16 cellular contexts compared by ENCODE assay signal in genomic region chr20:63178445-63178818, GRCh38. TPM values are rescaled to one million over a fixed set of nuclear protein-coding genes. Genes with fewer than 3 reads are reported as not detected.
DNase-seq lines count a peak whose midpoint lies in the region; ATAC-seq and TF ChIP-seq lines count a peak whose summit lies in the region.
"Had no signal": no experiment of that assay in that cellular context is flagged by ENCODE, and none has a peak within 500 bp of the region (broad histone marks: within the 10 kb centered on the region; RNA-seq: fewer than 3 reads in every experiment).

No MANE protein-coding gene starts in this region.

- H3K27me3 ChIP-seq in MG63 (peaks cover 59% of the 10 kb centered on the region), hepatocyte (peaks cover 75% of the 10 kb centered on the region), psoas muscle (ENCODE audit: insufficient read depth in 3 of 3, low read length in 2 of 3) (peaks cover 0 to 96% (median 52%) of the 10 kb centered on the region in 3 donors)

- intact Hi-C loops in psoas muscle (cut with DNase I): no loop called here

- H3K9me3 ChIP-seq in MG63: no peaks in the 10 kb centered on the region
- no peaks in the 10 kb centered on the region for H3K9me3 ChIP-seq in hepatocyte (ENCODE audit: low read depth)
- no peaks in the 10 kb centered on the region for H3K9me3 ChIP-seq in psoas muscle
- H3K9me3 ChIP-seq: lower lobe of right lung, upper lobe of right lung had no signal

- no peak for ATAC-seq in psoas muscle
- ATAC-seq: lower lobe of right lung, upper lobe of right lung had no signal

- peaks cover 42% of the 10 kb centered on the region for H3K27me3 Mint-ChIP-seq in activated CD4-positive, alpha-beta memory T cell treated with anti-CD3 and anti-CD28 coated beads, Interleukin-2, amount 10 ng/mL, durations not matched to agents 7 days and 5 days

- no peaks in the 10 kb centered on the region for H3K9me3 Mint-ChIP-seq in activated CD4-positive, alpha-beta memory T cell treated with anti-CD3 and anti-CD28 coated beads, Interleukin-2, amount 10 ng/mL, durations not matched to agents 7 days and 5 days
- H3K9me3 Mint-ChIP-seq: activated T-cell treated with anti-CD3 and anti-CD28 coated beads, Interleukin-2, amount 50 U/mL, for 72 hours had no signal

- no peak for TF ChIP-seq CTCF in hepatocyte (IDR thresholded peaks at IDR 0.05; ENCODE audit: poor library complexity)
- no peak for TF ChIP-seq CTCF in psoas muscle (IDR thresholded peaks at IDR 0.05)

- WGBS in hepatocyte (ENCODE audit: low lambda C conversion rate, missing lambda C conversion rate): under 1% methylated on average over 27 of the region's 48 CpGs
- WGBS in psoas muscle, 3 donors: 1 to 3% (median 1%) methylated on average over 24 to 48 of the region's 48 CpGs

- H4K20me1 ChIP-seq in hepatocyte (ENCODE audit: insufficient read depth, poor library complexity, severe bottlenecking): no peaks in the 10 kb centered on the region

- no peak overlapping the region for H3K27ac Mint-ChIP-seq in activated CD4-positive, alpha-beta memory T cell treated with anti-CD3 and anti-CD28 coated beads, Interleukin-2, amount 10 ng/mL, durations not matched to agents 7 days and 5 days
- H3K27ac Mint-ChIP-seq: activated T-cell treated with anti-CD3 and anti-CD28 coated beads, Interleukin-2, amount 50 U/mL, for 72 hours; T-helper 17 cell had no signal

- CTCF ChIA-PET in activated CD4-positive, alpha-beta memory T cell treated with anti-CD3 and anti-CD28 coated beads, Interleukin-2, amount 10 ng/mL, durations not matched to agents 7 days and 5 days (lab: Charles Lee): interaction anchor here (0.6 kb wide), 1 partner anchor 50 kb away, joined by 3 read pairs; no protein-coding TSS in a partner anchor

- H3K4me3 ChIP-seq in MG63: no peak overlapping the region
- H3K4me3 ChIP-seq in hepatocyte: no peak overlapping the region
- H3K4me3 ChIP-seq in psoas muscle: peak overlapping the region; percentile 32

- H3K4me2 ChIP-seq in hepatocyte: peak overlapping the region; percentile 67

- H3K36me3 ChIP-seq in MG63: no peaks in the 10 kb centered on the region
- no peaks in the 10 kb centered on the region for H3K36me3 ChIP-seq in hepatocyte (replicated peaks; ENCODE audit: insufficient read depth, low read depth)
- H3K36me3 ChIP-seq in psoas muscle (ENCODE audit: insufficient read depth in 1 of 2, low read depth in 1 of 2): no peaks in the 10 kb centered on the region
- H3K36me3 ChIP-seq: lower lobe of right lung, upper lobe of right lung had no signal

- no peaks in the 10 kb centered on the region for H3K9me2 ChIP-seq in hepatocyte (replicated peaks; ENCODE audit: insufficient read depth)

- H3K79me2 ChIP-seq in hepatocyte: no peaks in the 10 kb centered on the region

- H2AFZ ChIP-seq in hepatocyte: no peak overlapping the region

- H3K27ac ChIP-seq in hepatocyte (no peak overlapping the region), psoas muscle (no peak overlapping the region)
- H3K27ac ChIP-seq: lower lobe of right lung, upper lobe of right lung had no signal

- H3K4me3 Mint-ChIP-seq in activated CD4-positive, alpha-beta memory T cell treated with anti-CD3 and anti-CD28 coated beads, Interleukin-2, amount 10 ng/mL, durations not matched to agents 7 days and 5 days: no peak overlapping the region

- H3K36me3 Mint-ChIP-seq in activated CD4-positive, alpha-beta memory T cell treated with anti-CD3 and anti-CD28 coated beads, Interleukin-2, amount 10 ng/mL, durations not matched to agents 7 days and 5 days (ENCODE audit: low read depth): peaks cover 3% of the 10 kb centered on the region

- DNase-seq in NCI-H2196 (lab: John Stamatoyannopoulos, UW; ENCODE audit: unreplicated experiment) (peak; percentile 55), NCI-H2196 treated with DMSO at 0.1 percent for 48 hours (lab: John Stamatoyannopoulos, UW; ENCODE audit: unreplicated experiment) (no peak), MG63 (peak; percentile 20), hepatocyte (ENCODE audit: low spot score) (no peak), psoas muscle (no peak), GM19240 (ENCODE audit: insufficient read length, low spot score) (no peak)
- DNase-seq in activated naive CD4-positive, alpha-beta T cell treated with anti-CD3 and anti-CD28 coated beads, Interleukin-2, amount 50 U/mL, for 16 hours: no peak
- DNase-seq in activated CD4-positive, alpha-beta memory T cell treated with anti-CD3 and anti-CD28 coated beads, Interleukin-2, amount 10 ng/mL, durations not matched to agents 7 days and 5 days: no peak
- DNase-seq: lower lobe of right lung, RPMI8226, T-helper 17 cell, upper lobe of right lung had no signal

- H3K4me1 ChIP-seq in hepatocyte (ENCODE audit: insufficient read depth): peaks cover 5% of the 10 kb centered on the region
- H3K4me1 ChIP-seq in psoas muscle: peaks cover 13% of the 10 kb centered on the region

- POLR2A ChIA-PET in activated CD4-positive, alpha-beta memory T cell treated with anti-CD3 and anti-CD28 coated beads, Interleukin-2, amount 10 ng/mL, durations not matched to agents 7 days and 5 days (lab: Charles Lee): no interaction called here

- peaks cover 7% of the 10 kb centered on the region for H3K4me1 Mint-ChIP-seq in activated CD4-positive, alpha-beta memory T cell treated with anti-CD3 and anti-CD28 coated beads, Interleukin-2, amount 10 ng/mL, durations not matched to agents 7 days and 5 days

RNA-seq across cellular contexts. Expression of gene YTHDF1, which starts 37.5 kb away (rescaled TPM):
- total RNA-seq in MG63 (2014; rRNA removed; shearing (Covaris generic); ENCODE audit: low replicate concordance): 17.0 and 19.8 TPM in 2 replicates
- total RNA-seq in hepatocyte (35.9 and 36.0 TPM in 2 replicates), psoas muscle (10 to 100 TPM; 36.0 to 52.1 (median 48.0) TPM)
- polyA plus RNA-seq in hepatocyte (51.2 and 57.4 TPM in 2 replicates), psoas muscle (10 to 100 TPM; 27.4 to 51.8 (median 28.9) TPM)
- 10 to 100 TPM; 36.1 to 36.8 TPM for total RNA-seq in activated CD4-positive, alpha-beta memory T cell treated with anti-CD3 and anti-CD28 coated beads, Interleukin-2, amount 10 ng/mL, durations not matched to agents 7 days and 5 days

RNA-seq across cellular contexts. Expression of gene BIRC7, which starts 57.3 kb away (rescaled TPM):
- not detected in 2 replicates for total RNA-seq in MG63 (2014; rRNA removed; shearing (Covaris generic); ENCODE audit: low replicate concordance)
- total RNA-seq in hepatocyte: 0.43 TPM in 1 of 2 replicates, not detected in the other
- polyA plus RNA-seq in hepatocyte: 2.0 and 2.1 TPM in 2 replicates
- not detected for total RNA-seq in psoas muscle
- polyA plus RNA-seq in psoas muscle: under 1 TPM in 1 of 3 donors, not detected in 2; 0.04 TPM
- total RNA-seq in activated CD4-positive, alpha-beta memory T cell treated with anti-CD3 and anti-CD28 coated beads, Interleukin-2, amount 10 ng/mL, durations not matched to agents 7 days and 5 days: not detected
- total RNA-seq: frontal cortex, HT1080, occipital lobe, T-helper 17 cell had no signal

Comparison
In these comparisons a context has a peak if more than half of its experiments do, and no peak if none do; other contexts are left out.
1. DNase-seq: peak in NCI-H2196 (single experiment) and MG63 (single experiment); none in NCI-H2196 treated with DMSO at 0.1 percent for 48 hours (single experiment), hepatocyte (single experiment), psoas muscle (0 of 2), GM19240 (single experiment), activated naive CD4-positive, alpha-beta T cell treated with anti-CD3 and anti-CD28 coated beads, Interleukin-2, amount 50 U/mL, for 16 hours (single experiment) and activated CD4-positive, alpha-beta memory T cell treated with anti-CD3 and anti-CD28 coated beads, Interleukin-2, amount 10 ng/mL, durations not matched to agents 7 days and 5 days (single experiment).